8 cellular contexts compared by ENCODE assay signal in genomic region chr1:38991638-38992449, GRCh38. TPM values are rescaled to one million over a fixed set of nuclear protein-coding genes. Genes with fewer than 3 reads are reported as not detected.
DNase-seq lines count a peak whose midpoint lies in the region; ATAC-seq, FAIRE-seq and TF ChIP-seq lines count a peak whose summit lies in the region.

No MANE protein-coding gene starts in this region.

- peak; percentile 27 for DNase-seq in activated CD4-positive, alpha-beta T cell treated with anti-CD3 and anti-CD28 coated beads for 36 hours
- DNase-seq in activated CD4-positive, alpha-beta T cell treated with anti-CD3 and anti-CD28 coated beads for 1 hour = no peak
- no peak for DNase-seq in MM.1S
- peak; percentile 37 to 38 for DNase-seq in frontal cortex (ENCODE audit: low spot score in 2 of 2)
- DNase-seq in neural crest cell (ENCODE audit: low read depth, low spot score) = peak; percentile 20
- peak in 1 of 2 donors; percentile 96 for DNase-seq in vagina (ENCODE audit: extremely low spot score in 2 of 2)
- DNase-seq in central memory CD4-positive, alpha-beta T cell = no peak

- H3K27me3 Mint-ChIP-seq in activated CD4-positive, alpha-beta T cell treated with anti-CD3 and anti-CD28 coated beads for 36 hours = no peaks in the 10 kb centered on the region
- no peaks in the 10 kb centered on the region for H3K27me3 Mint-ChIP-seq in activated T-helper 17 cell treated with anti-CD3 and anti-CD28 coated beads, Interleukin-2, amount 50 U/mL, for 72 hours
- H3K27me3 Mint-ChIP-seq in neural crest cell (ENCODE audit: low read depth) = no peaks in the 10 kb centered on the region

- H3K27me3 ChIP-seq in MM.1S (replicated peaks; ENCODE audit: insufficient read depth, low read length) (no peaks in the 10 kb centered on the region), vagina (no peaks in the 10 kb centered on the region)

- H3K9ac ChIP-seq in MM.1S (ENCODE audit: low read length) = peak overlapping the region; percentile 80

- H3K9me3 Mint-ChIP-seq in activated CD4-positive, alpha-beta T cell treated with anti-CD3 and anti-CD28 coated beads for 36 hours (ENCODE audit: low read depth) = no peaks in the 10 kb centered on the region
- no peaks in the 10 kb centered on the region for H3K9me3 Mint-ChIP-seq in activated T-helper 17 cell treated with anti-CD3 and anti-CD28 coated beads, Interleukin-2, amount 50 U/mL, for 72 hours
- no peaks in the 10 kb centered on the region for H3K9me3 Mint-ChIP-seq in neural crest cell

- H3K4me3 ChIP-seq in MM.1S (ENCODE audit: low read length) (peak overlapping the region; percentile 82), vagina (peak overlapping the region; percentile 99)

- H3K27ac Mint-ChIP-seq in activated CD4-positive, alpha-beta T cell treated with anti-CD3 and anti-CD28 coated beads for 36 hours = peak overlapping the region; percentile 88
- peak overlapping the region; percentile 82 for H3K27ac Mint-ChIP-seq in activated T-helper 17 cell treated with anti-CD3 and anti-CD28 coated beads, Interleukin-2, amount 50 U/mL, for 72 hours
- H3K27ac Mint-ChIP-seq in neural crest cell (ENCODE audit: unreplicated experiment) = peak overlapping the region; percentile 36

- FAIRE-seq in frontal cortex (lab: Jason Lieb, UNC) = no peak

- H3F3A ChIP-seq in MM.1S (ENCODE audit: insufficient read depth, low read length) = peaks cover 4% of the 10 kb centered on the region; the same call in 1 of the 2 replicates

- no peaks in the 10 kb centered on the region for H3K9me2 ChIP-seq in MM.1S (replicated peaks; ENCODE audit: insufficient read depth, low read length)

- H2AFZ ChIP-seq in MM.1S (ENCODE audit: low read length) = no peak overlapping the region

- H3K4me1 ChIP-seq in MM.1S (ENCODE audit: low read length) = peaks cover 19% of the 10 kb centered on the region
- peaks cover 49% of the 10 kb centered on the region for H3K4me1 ChIP-seq in vagina

- POLR2A ChIA-PET in activated CD4-positive, alpha-beta T cell treated with anti-CD3 and anti-CD28 coated beads for 36 hours (lab: Charles Lee) = interaction anchor here (0.6 kb wide), 1 partner anchor 8 kb away, joined by 3 read pairs; no protein-coding TSS in a partner anchor

- peaks cover 56% of the 10 kb centered on the region for H3K4me1 Mint-ChIP-seq in activated CD4-positive, alpha-beta T cell treated with anti-CD3 and anti-CD28 coated beads for 36 hours
- H3K4me1 Mint-ChIP-seq in activated T-helper 17 cell treated with anti-CD3 and anti-CD28 coated beads, Interleukin-2, amount 50 U/mL, for 72 hours = peaks cover 24% of the 10 kb centered on the region
- peaks cover 46% of the 10 kb centered on the region for H3K4me1 Mint-ChIP-seq in neural crest cell

- H3K4me2 ChIP-seq in MM.1S (ENCODE audit: low read depth, low read length) = peak overlapping the region; percentile 94

- peaks cover 56% of the 10 kb centered on the region for H3K79me2 ChIP-seq in MM.1S (ENCODE audit: low read length)

- TF ChIP-seq CTCF in MM.1S (IDR thresholded peaks at IDR 0.05; ENCODE audit: low read length) = no peak
- no peak for TF ChIP-seq CTCF in neural crest cell (conservative IDR thresholded peaks at IDR 0.05)
- no peak for TF ChIP-seq CTCF in vagina (IDR thresholded peaks at IDR 0.05)

- peak overlapping the region; percentile 87 for H3K4me3 Mint-ChIP-seq in activated CD4-positive, alpha-beta T cell treated with anti-CD3 and anti-CD28 coated beads for 36 hours
- H3K4me3 Mint-ChIP-seq in activated T-helper 17 cell treated with anti-CD3 and anti-CD28 coated beads, Interleukin-2, amount 50 U/mL, for 72 hours = peak overlapping the region; percentile 93
- H3K4me3 Mint-ChIP-seq in neural crest cell = peak overlapping the region; percentile 86

- intact Hi-C loops in activated CD4-positive, alpha-beta T cell treated with anti-CD3 and anti-CD28 coated beads for 36 hours (cut with DNase I, micrococcal nuclease) = loop anchor here (1.0 to 10.0 kb wide), 13 partner anchors 11 to 1300 kb away; partner anchors contain the start of genes MYCBP (in 2 of the 2), NDUFS5 (in 2 of the 2), RRAGC (in 2 of the 2) and CDCA8 (in 1 of the 2)
- intact Hi-C loops in vagina (cut with DNase I) = no loop called here

- H3K27ac ChIP-seq in MM.1S (ENCODE audit: low read length) = peak overlapping the region; percentile 25; the same call in 1 of the 2 replicates
- H3K27ac ChIP-seq in vagina = peak overlapping the region; percentile 94

- TF ChIP-seq POLR2A in vagina (IDR thresholded peaks at IDR 0.05) = no peak

- H3K36me3 ChIP-seq in MM.1S (replicated peaks; ENCODE audit: insufficient read depth, low read length) (0 out of 2 replicates have a peak, but pooled peaks cover 3% of the 10 kb centered on the region), vagina (no peaks in the 10 kb centered on the region)

- CTCF ChIA-PET in activated CD4-positive, alpha-beta T cell treated with anti-CD3 and anti-CD28 coated beads for 36 hours (lab: Charles Lee) = interaction anchor here (0.6 to 0.7 kb wide), 2 partner anchors 8 to 11 kb away, joined by 3 to 5 read pairs; no protein-coding TSS in a partner anchor

- ATAC-seq in activated CD4-positive, alpha-beta T cell treated with anti-CD3 and anti-CD28 coated beads for 36 hours = no peak
- ATAC-seq in activated T-helper 17 cell treated with anti-CD3 and anti-CD28 coated beads, Interleukin-2, amount 50 U/mL, for 72 hours (replicated peaks) = no peak

- no peaks in the 10 kb centered on the region for H4K20me1 ChIP-seq in MM.1S (ENCODE audit: insufficient read depth, low read length)

- H3K36me3 Mint-ChIP-seq in activated CD4-positive, alpha-beta T cell treated with anti-CD3 and anti-CD28 coated beads for 36 hours (ENCODE audit: low read depth) = peaks cover 38% of the 10 kb centered on the region
- peaks cover 50% of the 10 kb centered on the region for H3K36me3 Mint-ChIP-seq in activated T-helper 17 cell treated with anti-CD3 and anti-CD28 coated beads, Interleukin-2, amount 50 U/mL, for 72 hours (ENCODE audit: low read depth)
- peaks cover 5% of the 10 kb centered on the region for H3K36me3 Mint-ChIP-seq in neural crest cell (ENCODE audit: low read depth)

- H3K9me3 ChIP-seq in MM.1S (replicated peaks; ENCODE audit: insufficient read depth, low read length) = no peaks in the 10 kb centered on the region
- H3K9me3 ChIP-seq in vagina = no peaks in the 10 kb centered on the region

RNA-seq across cellular contexts. Expression of gene AKIRIN1, which starts 0.8 kb away (rescaled TPM):
- total RNA-seq in activated CD4-positive, alpha-beta T cell treated with anti-CD3 and anti-CD28 coated beads for 36 hours = 10 to 100 TPM; 65.7 to 86.0 TPM
- 10 to 100 TPM; 52.2 to 54.1 TPM for total RNA-seq in activated T-helper 17 cell treated with anti-CD3 and anti-CD28 coated beads, Interleukin-2, amount 50 U/mL, for 72 hours
- 55.0 TPM for total RNA-seq in frontal cortex
- total RNA-seq in neural crest cell = 93.3 and 97.9 TPM in 2 replicates
- 27.5 TPM for total RNA-seq in vagina

RNA-seq across cellular contexts. Expression of gene NDUFS5, which starts 34.3 kb away (rescaled TPM):
- 100 to 1,000 TPM; 150 to 220 TPM for total RNA-seq in activated CD4-positive, alpha-beta T cell treated with anti-CD3 and anti-CD28 coated beads for 36 hours
- 100 to 1,000 TPM; 114 to 199 TPM for total RNA-seq in activated T-helper 17 cell treated with anti-CD3 and anti-CD28 coated beads, Interleukin-2, amount 50 U/mL, for 72 hours
- total RNA-seq in frontal cortex (337 TPM), neural crest cell (237 and 256 TPM in 2 replicates), vagina (534 TPM)

RNA-seq across cellular contexts. Expression of gene RHBDL2, which starts 50.2 kb away (rescaled TPM):
- not detected for total RNA-seq in activated CD4-positive, alpha-beta T cell treated with anti-CD3 and anti-CD28 coated beads for 36 hours
- total RNA-seq in activated T-helper 17 cell treated with anti-CD3 and anti-CD28 coated beads, Interleukin-2, amount 50 U/mL, for 72 hours = not detected
- total RNA-seq in frontal cortex (0.41 TPM), neural crest cell (not detected in 2 replicates), vagina (9.6 TPM)

Comparison
In these comparisons a context has a peak if more than half of its experiments do, and no peak if none do; other contexts are left out.
1. DNase-seq: peak in activated CD4-positive, alpha-beta T cell treated with anti-CD3 and anti-CD28 coated beads for 36 hours (single experiment), frontal cortex (2 of 2) and neural crest cell (single experiment); none in activated CD4-positive, alpha-beta T cell treated with anti-CD3 and anti-CD28 coated beads for 1 hour (single experiment), MM.1S (single experiment) and central memory CD4-positive, alpha-beta T cell (single experiment).
2. H3K27ac Mint-ChIP-seq: peak in every context shown above with its lines; median percentile 88 in activated CD4-positive, alpha-beta T cell treated with anti-CD3 and anti-CD28 coated beads for 36 hours; 82 in activated T-helper 17 cell treated with anti-CD3 and anti-CD28 coated beads, Interleukin-2, amount 50 U/mL, for 72 hours; 36 in neural crest cell.
3. Peak in every context shown above with its lines, with median percentiles within 50 percentile points of each other: H3K4me3 Mint-ChIP-seq.